In the genomic region with DNA sequence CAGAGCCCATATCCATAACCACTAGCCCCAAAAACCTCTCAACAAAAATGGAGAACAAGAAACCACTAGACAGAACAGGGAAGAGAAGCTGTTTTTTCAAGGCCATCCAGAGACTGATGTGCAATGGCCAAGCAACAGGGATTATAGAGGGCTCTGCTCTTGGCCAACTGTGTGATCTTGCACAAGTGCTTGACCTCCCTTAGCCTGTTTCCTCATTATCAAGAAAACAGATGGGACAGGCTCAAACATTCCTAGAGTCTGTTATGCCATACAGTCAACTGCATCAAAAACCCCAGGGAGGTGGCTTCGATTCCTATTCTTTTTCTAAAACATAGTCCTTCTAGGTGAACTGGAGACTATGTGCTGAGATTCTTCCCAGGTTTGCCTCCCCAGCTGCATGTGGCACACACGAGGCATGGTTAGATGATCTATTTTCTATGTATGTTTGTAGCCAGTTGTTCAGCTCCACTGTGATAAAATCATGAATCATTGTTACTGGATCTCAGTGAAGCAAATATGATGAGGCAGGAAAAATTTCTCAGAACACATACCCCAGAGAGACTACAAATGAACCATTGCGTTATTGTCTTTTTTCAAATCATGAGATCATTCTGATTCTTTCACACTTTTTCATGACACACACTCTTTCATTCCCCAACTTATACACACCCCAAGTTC, we compare ENCODE assay signal across 1 cellular context.
TF ChIP-seq lines count a peak whose summit lies in the region.

No MANE protein-coding gene starts in this region.

TF ChIP-seq in HepG2, 621 proteins besides CTCF, POLR2A, EP300 and RAD21 (continued from another document):
- TF ChIP-seq CBX1 (IDR thresholded peaks at IDR 0.05; ENCODE audit: low read depth) (no peak), NFE2 (CRISPR knock-in tag; IDR thresholded peaks at IDR 0.05) (no peak), RARA (CRISPR knock-in tag; IDR thresholded peaks at IDR 0.05) (no peak), PHF8 (CRISPR knock-in tag; IDR thresholded peaks at IDR 0.05) (no peak), SAFB2 (CRISPR knock-in tag; IDR thresholded peaks at IDR 0.05; ENCODE audit: borderline replicate concordance, low read depth) (no peak), MAFK (conservative IDR thresholded peaks at IDR 0.05 in 1 of 2, IDR thresholded peaks at IDR 0.05 in 1 of 2; ENCODE audit: low read length in 2 of 2) (peak; percentile 9 to 19; a peak in 1 of 4 replicates), ZFYVE20 (CRISPR knock-in tag; IDR thresholded peaks at IDR 0.05; ENCODE audit: borderline replicate concordance, low read depth) (no peak), PAF1 (CRISPR knock-in tag; IDR thresholded peaks at IDR 0.05) (no peak), ATF7 (IDR thresholded peaks at IDR 0.05) (no peak), ATF7 (CRISPR knock-in tag; IDR thresholded peaks at IDR 0.05) (no peak), ZNF550 (CRISPR knock-in tag; IDR thresholded peaks at IDR 0.05; ENCODE audit: borderline replicate concordance) (no peak)
- TF ChIP-seq, protein P1, sequence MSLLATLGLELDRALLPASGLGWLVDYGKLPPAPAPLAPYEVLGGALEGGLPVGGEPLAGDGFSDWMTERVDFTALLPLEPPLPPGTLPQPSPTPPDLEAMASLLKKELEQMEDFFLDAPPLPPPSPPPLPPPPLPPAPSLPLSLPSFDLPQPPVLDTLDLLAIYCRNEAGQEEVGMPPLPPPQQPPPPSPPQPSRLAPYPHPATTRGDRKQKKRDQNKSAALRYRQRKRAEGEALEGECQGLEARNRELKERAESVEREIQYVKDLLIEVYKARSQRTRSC (CRISPR knock-in tag; IDR thresholded peaks at IDR 0.05; ENCODE audit: low read depth) = no peak
- TF ChIP-seq, protein P2, sequence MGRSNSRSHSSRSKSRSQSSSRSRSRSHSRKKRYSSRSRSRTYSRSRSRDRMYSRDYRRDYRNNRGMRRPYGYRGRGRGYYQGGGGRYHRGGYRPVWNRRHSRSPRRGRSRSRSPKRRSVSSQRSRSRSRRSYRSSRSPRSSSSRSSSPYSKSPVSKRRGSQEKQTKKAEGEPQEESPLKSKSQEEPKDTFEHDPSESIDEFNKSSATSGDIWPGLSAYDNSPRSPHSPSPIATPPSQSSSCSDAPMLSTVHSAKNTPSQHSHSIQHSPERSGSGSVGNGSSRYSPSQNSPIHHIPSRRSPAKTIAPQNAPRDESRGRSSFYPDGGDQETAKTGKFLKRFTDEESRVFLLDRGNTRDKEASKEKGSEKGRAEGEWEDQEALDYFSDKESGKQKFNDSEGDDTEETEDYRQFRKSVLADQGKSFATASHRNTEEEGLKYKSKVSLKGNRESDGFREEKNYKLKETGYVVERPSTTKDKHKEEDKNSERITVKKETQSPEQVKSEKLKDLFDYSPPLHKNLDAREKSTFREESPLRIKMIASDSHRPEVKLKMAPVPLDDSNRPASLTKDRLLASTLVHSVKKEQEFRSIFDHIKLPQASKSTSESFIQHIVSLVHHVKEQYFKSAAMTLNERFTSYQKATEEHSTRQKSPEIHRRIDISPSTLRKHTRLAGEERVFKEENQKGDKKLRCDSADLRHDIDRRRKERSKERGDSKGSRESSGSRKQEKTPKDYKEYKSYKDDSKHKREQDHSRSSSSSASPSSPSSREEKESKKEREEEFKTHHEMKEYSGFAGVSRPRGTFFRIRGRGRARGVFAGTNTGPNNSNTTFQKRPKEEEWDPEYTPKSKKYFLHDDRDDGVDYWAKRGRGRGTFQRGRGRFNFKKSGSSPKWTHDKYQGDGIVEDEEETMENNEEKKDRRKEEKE (IDR thresholded peaks at IDR 0.05) = no peak
- TF ChIP-seq, protein P3, sequence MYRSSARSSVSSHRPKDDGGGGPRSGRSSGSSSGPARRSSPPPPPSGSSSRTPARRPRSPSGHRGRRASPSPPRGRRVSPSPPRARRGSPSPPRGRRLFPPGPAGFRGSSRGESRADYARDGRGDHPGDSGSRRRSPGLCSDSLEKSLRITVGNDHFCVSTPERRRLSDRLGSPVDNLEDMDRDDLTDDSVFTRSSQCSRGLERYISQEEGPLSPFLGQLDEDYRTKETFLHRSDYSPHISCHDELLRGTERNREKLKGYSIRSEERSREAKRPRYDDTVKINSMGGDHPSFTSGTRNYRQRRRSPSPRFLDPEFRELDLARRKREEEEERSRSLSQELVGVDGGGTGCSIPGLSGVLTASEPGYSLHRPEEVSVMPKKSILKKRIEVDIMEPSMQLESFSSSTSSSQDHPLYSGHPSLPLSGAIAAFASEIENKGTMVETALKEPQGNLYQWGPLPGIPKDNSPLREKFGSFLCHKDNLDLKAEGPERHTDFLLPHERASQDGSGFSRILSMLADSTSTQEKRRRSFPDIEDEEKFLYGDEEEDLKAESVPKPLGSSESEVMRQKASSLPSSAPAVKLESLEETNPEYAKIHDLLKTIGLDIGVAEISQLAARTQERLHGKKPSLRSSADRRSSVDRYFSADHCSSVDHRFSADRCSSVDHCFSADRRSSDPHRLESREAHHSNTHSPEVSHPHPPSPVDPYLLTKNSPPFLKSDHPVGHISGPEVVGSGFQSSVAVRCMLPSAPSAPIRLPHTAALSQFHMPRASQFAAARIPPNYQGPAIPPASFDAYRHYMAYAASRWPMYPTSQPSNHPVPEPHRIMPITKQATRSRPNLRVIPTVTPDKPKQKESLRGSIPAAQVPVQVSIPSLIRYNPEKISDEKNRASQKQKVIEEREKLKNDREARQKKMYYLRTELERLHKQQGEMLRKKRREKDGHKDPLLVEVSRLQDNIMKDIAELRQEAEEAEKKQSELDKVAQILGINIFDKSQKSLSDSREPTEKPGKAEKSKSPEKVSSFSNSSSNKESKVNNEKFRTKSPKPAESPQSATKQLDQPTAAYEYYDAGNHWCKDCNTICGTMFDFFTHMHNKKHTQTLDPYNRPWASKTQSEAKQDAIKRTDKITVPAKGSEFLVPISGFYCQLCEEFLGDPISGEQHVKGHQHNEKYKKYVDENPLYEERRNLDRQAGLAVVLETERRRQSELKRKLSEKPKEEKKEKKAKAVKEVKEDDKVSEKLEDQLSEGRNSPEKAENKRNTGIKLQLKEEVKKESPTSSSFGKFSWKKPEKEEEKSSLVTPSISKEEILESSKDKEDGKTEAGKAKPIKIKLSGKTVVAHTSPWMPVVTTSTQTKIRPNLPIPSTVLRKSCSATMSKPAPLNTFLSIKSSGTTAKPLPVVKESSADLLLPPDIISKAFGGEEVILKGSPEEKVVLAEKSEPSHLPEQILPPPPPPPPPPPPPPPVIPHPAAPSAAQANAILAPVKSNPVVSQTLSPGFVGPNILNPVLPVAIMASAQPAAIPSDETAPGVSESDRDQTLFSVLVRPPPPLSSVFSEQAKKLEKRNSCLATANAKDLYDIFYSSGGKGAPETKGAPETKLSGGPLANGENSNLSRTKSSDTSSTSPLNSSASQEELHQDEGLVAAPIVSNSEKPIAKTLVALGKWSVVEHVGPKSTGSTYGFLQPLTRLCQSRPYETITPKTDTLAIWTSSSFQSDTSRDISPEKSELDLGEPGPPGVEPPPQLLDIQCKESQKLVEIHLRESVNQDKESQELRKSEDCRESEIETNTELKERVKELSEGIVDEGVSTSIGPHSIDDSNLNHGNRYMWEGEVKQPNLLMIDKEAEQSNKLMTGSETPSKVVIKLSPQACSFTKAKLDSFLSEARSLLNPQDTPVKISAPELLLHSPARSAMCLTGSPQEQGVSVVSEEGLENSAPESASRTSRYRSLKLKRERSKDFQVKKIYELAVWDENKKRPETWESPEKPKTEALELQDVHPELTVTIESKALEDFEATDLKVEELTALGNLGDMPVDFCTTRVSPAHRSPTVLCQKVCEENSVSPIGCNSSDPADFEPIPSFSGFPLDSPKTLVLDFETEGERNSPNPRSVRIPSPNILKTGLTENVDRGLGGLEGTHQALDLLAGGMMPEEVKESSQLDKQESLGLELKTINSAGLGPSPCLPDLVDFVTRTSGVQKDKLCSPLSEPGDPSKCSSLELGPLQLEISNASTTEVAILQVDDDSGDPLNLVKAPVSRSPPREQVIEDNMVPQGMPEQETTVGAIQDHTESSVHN (CRISPR knock-in tag; IDR thresholded peaks at IDR 0.05) = no peak
- TF ChIP-seq, protein P4, sequence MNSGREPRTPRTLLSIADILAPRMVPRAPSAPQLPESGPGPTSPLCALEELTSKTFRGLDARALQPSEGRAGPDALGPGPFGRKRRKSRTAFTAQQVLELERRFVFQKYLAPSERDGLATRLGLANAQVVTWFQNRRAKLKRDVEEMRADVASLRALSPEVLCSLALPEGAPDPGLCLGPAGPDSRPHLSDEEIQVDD (CRISPR knock-in tag; IDR thresholded peaks at IDR 0.05; ENCODE audit: borderline replicate concordance) = no peak
- TF ChIP-seq, protein P5, sequence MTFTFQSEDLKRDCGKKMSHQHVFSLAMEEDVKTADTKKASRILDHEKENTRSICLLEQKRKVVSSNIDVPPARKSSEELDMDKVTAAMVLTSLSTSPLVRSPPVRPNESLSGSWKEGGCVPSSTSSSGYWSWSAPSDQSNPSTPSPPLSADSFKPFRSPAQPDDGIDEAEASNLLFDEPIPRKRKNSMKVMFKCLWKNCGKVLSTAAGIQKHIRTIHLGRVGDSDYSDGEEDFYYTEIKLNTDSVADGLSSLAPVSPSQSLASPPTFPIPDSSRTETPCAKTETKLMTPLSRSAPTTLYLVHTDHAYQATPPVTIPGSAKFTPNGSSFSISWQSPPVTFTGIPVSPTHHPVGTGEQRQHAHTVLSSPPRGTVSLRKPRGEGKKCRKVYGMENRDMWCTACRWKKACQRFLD (CRISPR knock-in tag; IDR thresholded peaks at IDR 0.05; ENCODE audit: borderline replicate concordance) = no peak
